ENCODE assay signal across 21 cellular contexts in genomic region chr3:50635066-50635465, GRCh38. TPM values are rescaled to one million over a fixed set of nuclear protein-coding genes. Genes with fewer than 3 reads are reported as not detected.
DNase-seq lines count a peak whose midpoint lies in the region; ATAC-seq and TF ChIP-seq lines count a peak whose summit lies in the region.
"Had no signal": no experiment of that assay in that cellular context is flagged by ENCODE, and none has a peak within 500 bp of the region (broad histone marks: within the 10 kb centered on the region; RNA-seq: fewer than 3 reads in every experiment).

No MANE protein-coding gene starts in this region.

- H3K4me1 Mint-ChIP-seq in activated T-cell treated with anti-CD3 and anti-CD28 coated beads, Interleukin-2, amount 50 U/mL, for 24 hours (ENCODE audit: low read depth), result peaks cover 87% of the 10 kb centered on the region
- H3K4me1 Mint-ChIP-seq in CD8-positive, alpha-beta memory T cell, result peaks cover 66 to 80% (median 68%) of the 10 kb centered on the region in 3 donors
- peaks cover 83% of the 10 kb centered on the region for H3K4me1 Mint-ChIP-seq in activated CD8-positive, alpha-beta T cell treated with anti-CD3 and anti-CD28 coated beads, Interleukin-2, amount 10 ng/mL, durations not matched to agents 7 days and 5 days (ENCODE audit: low read depth)
- H3K4me1 Mint-ChIP-seq in mesothelial cell of epicardium, result peaks cover 49% of the 10 kb centered on the region

- H3K27ac Mint-ChIP-seq in activated T-cell treated with anti-CD3 and anti-CD28 coated beads, Interleukin-2, amount 50 U/mL, for 24 hours, result peak overlapping the region; percentile 72
- peak overlapping the region in 5 of 8 donors; percentile 28 to 86 (median 47) for H3K27ac Mint-ChIP-seq in CD8-positive, alpha-beta memory T cell
- H3K27ac Mint-ChIP-seq in activated CD8-positive, alpha-beta T cell treated with anti-CD3 and anti-CD28 coated beads, Interleukin-2, amount 10 ng/mL, durations not matched to agents 7 days and 5 days, result peak overlapping the region; percentile 56
- H3K27ac Mint-ChIP-seq in mesothelial cell of epicardium, result peak overlapping the region; percentile 12
- H3K27ac Mint-ChIP-seq: GM23338 had no signal

- H3K9me3 ChIP-seq in CD8-positive, alpha-beta memory T cell (ENCODE audit: low read length), result no peaks in the 10 kb centered on the region

- no peak overlapping the region for H3K4me3 Mint-ChIP-seq in activated T-cell treated with anti-CD3 and anti-CD28 coated beads, Interleukin-2, amount 50 U/mL, for 24 hours
- peak overlapping the region in 1 of 7 donors; percentile 59 for H3K4me3 Mint-ChIP-seq in CD8-positive, alpha-beta memory T cell
- no peak overlapping the region for H3K4me3 Mint-ChIP-seq in activated CD8-positive, alpha-beta T cell treated with anti-CD3 and anti-CD28 coated beads, Interleukin-2, amount 10 ng/mL, durations not matched to agents 7 days and 5 days
- H3K4me3 Mint-ChIP-seq in mesothelial cell of epicardium, result no peak overlapping the region
- H3K4me3 Mint-ChIP-seq: GM23338 had no signal

- no peak for DNase-seq in activated T-cell treated with anti-CD3 and anti-CD28 coated beads, Interleukin-2, amount 50 U/mL, for 24 hours
- DNase-seq in activated T-cell treated with anti-CD3 and anti-CD28 coated beads, Interleukin-2, amount 50 U/mL, for 1 hour, result no peak
- DNase-seq in CD8-positive, alpha-beta memory T cell, result no peak
- DNase-seq in activated CD8-positive, alpha-beta T cell treated with anti-CD3 and anti-CD28 coated beads, Interleukin-2, amount 10 ng/mL, durations not matched to agents 7 days and 5 days, result no peak
- no peak for DNase-seq in mesothelial cell of epicardium (ENCODE audit: low spot score in 2 of 2, unreplicated experiment in 2 of 2)
- DNase-seq in effector CD8-positive, alpha-beta T cell (lab: John Stamatoyannopoulos, UW), result no peak
- DNase-seq: CD4-positive, alpha-beta memory T cell; DMS53; HCEC 1CT; KBM-7; NCI-H1105 treated with DMSO at 0.1 percent for 48 hours; NCI-H187; NCI-H2227 treated with DMSO at 0.1 percent for 48 hours; NCI-H524; NCI-H82; PC-9; SIG-M5 had no signal

- peaks cover 8% of the 10 kb centered on the region for H3K36me3 ChIP-seq in CD8-positive, alpha-beta memory T cell (ENCODE audit: insufficient read depth, low read length)

- CTCF ChIA-PET in CD8-positive, alpha-beta memory T cell (lab: Charles Lee), result interaction anchor here (1.4 kb wide), 1 partner anchor 19 kb away, joined by 3 read pairs; no protein-coding TSS in a partner anchor
- CTCF ChIA-PET in activated CD8-positive, alpha-beta T cell treated with anti-CD3 and anti-CD28 coated beads, Interleukin-2, amount 10 ng/mL, durations not matched to agents 7 days and 5 days (lab: Charles Lee), result interaction anchor here (3.8 to 13.6 kb wide), 3 partner anchors 11 to 18 kb away, joined by 17 to 143 read pairs (median 30); partner anchors contain the start of gene MAPKAPK3

- H3K27me3 Mint-ChIP-seq in activated T-cell treated with anti-CD3 and anti-CD28 coated beads, Interleukin-2, amount 50 U/mL, for 24 hours, result no peaks in the 10 kb centered on the region
- H3K27me3 Mint-ChIP-seq in CD8-positive, alpha-beta memory T cell, result no peaks in the 10 kb centered on the region
- no peaks in the 10 kb centered on the region for H3K27me3 Mint-ChIP-seq in activated CD8-positive, alpha-beta T cell treated with anti-CD3 and anti-CD28 coated beads, Interleukin-2, amount 10 ng/mL, durations not matched to agents 7 days and 5 days (ENCODE audit: low read depth)
- H3K27me3 Mint-ChIP-seq in mesothelial cell of epicardium (ENCODE audit: low read depth), result no peaks in the 10 kb centered on the region
- H3K27me3 Mint-ChIP-seq: CD4-positive, alpha-beta memory T cell had no signal

- POLR2A ChIA-PET in CD8-positive, alpha-beta memory T cell (lab: Charles Lee), result interaction anchor here (0.7 kb wide), 1 partner anchor 252 kb away, joined by 5 read pairs; no protein-coding TSS in a partner anchor
- POLR2A ChIA-PET in activated CD8-positive, alpha-beta T cell treated with anti-CD3 and anti-CD28 coated beads, Interleukin-2, amount 10 ng/mL, durations not matched to agents 7 days and 5 days (lab: Charles Lee), result interaction anchor here (1.1 kb wide), 1 partner anchor 11 kb away, joined by 4 read pairs; no protein-coding TSS in a partner anchor

- H3K4me1 ChIP-seq in CD8-positive, alpha-beta memory T cell (ENCODE audit: insufficient read depth, low read length), result peaks cover 61% of the 10 kb centered on the region

- no peak for ATAC-seq in activated CD8-positive, alpha-beta T cell treated with anti-CD3 and anti-CD28 coated beads, Interleukin-2, amount 10 ng/mL, durations not matched to agents 7 days and 5 days
- ATAC-seq in HG02870 (IDR thresholded peaks at IDR 0.05; ENCODE audit: unreplicated experiment), result no peak
- ATAC-seq in HG03439 (IDR thresholded peaks at IDR 0.05; ENCODE audit: unreplicated experiment), result no peak
- ATAC-seq: GM23338 had no signal

- no peaks in the 10 kb centered on the region for H3K9me3 Mint-ChIP-seq in activated T-cell treated with anti-CD3 and anti-CD28 coated beads, Interleukin-2, amount 50 U/mL, for 24 hours
- no peaks in the 10 kb centered on the region for H3K9me3 Mint-ChIP-seq in CD8-positive, alpha-beta memory T cell
- no peaks in the 10 kb centered on the region for H3K9me3 Mint-ChIP-seq in activated CD8-positive, alpha-beta T cell treated with anti-CD3 and anti-CD28 coated beads, Interleukin-2, amount 10 ng/mL, durations not matched to agents 7 days and 5 days (ENCODE audit: insufficient read depth)
- no peaks in the 10 kb centered on the region for H3K9me3 Mint-ChIP-seq in mesothelial cell of epicardium
- H3K9me3 Mint-ChIP-seq: CD4-positive, alpha-beta memory T cell; GM23338 had no signal

- no peak overlapping the region for H3K27ac ChIP-seq in CD8-positive, alpha-beta memory T cell (ENCODE audit: low read depth, low read length)
- H3K27ac ChIP-seq: PC-9, RWPE1 had no signal

- no peak for TF ChIP-seq CTCF in mesothelial cell of epicardium (IDR thresholded peaks at IDR 0.05; ENCODE audit: unreplicated experiment)

- H3K36me3 Mint-ChIP-seq in activated T-cell treated with anti-CD3 and anti-CD28 coated beads, Interleukin-2, amount 50 U/mL, for 24 hours (ENCODE audit: low read depth), result peaks cover 88% of the 10 kb centered on the region
- peaks cover 0 to 35% (median 0%) of the 10 kb centered on the region in 3 donors for H3K36me3 Mint-ChIP-seq in CD8-positive, alpha-beta memory T cell
- peaks cover 57% of the 10 kb centered on the region for H3K36me3 Mint-ChIP-seq in activated CD8-positive, alpha-beta T cell treated with anti-CD3 and anti-CD28 coated beads, Interleukin-2, amount 10 ng/mL, durations not matched to agents 7 days and 5 days (ENCODE audit: low read depth)
- H3K36me3 Mint-ChIP-seq in mesothelial cell of epicardium, result no peaks in the 10 kb centered on the region

- no peaks in the 10 kb centered on the region for H3K27me3 ChIP-seq in CD8-positive, alpha-beta memory T cell (ENCODE audit: insufficient read depth, low read length, poor library complexity, severe bottlenecking)

- H3K4me3 ChIP-seq in CD8-positive, alpha-beta memory T cell (ENCODE audit: low read length), result no peak overlapping the region
- H3K4me3 ChIP-seq: GM23338, PC-9 had no signal

RNA-seq across cellular contexts. Expression of gene MAPKAPK3, which starts 18.1 kb away (rescaled TPM):
- total RNA-seq in CD8-positive, alpha-beta memory T cell, result 100 to 1,000 TPM; 153 to 156 TPM
- polyA plus RNA-seq in CD8-positive, alpha-beta memory T cell, result 57.0 TPM
- total RNA-seq in activated CD8-positive, alpha-beta T cell treated with anti-CD3 and anti-CD28 coated beads, Interleukin-2, amount 10 ng/mL, durations not matched to agents 7 days and 5 days, result 100 to 1,000 TPM; 224 to 225 TPM
- 33.6 to 36.8 TPM (median 35.9 TPM) in 3 replicates for total RNA-seq in mesothelial cell of epicardium

RNA-seq across cellular contexts. Expression of gene CISH, which starts 23.5 kb away (rescaled TPM):
- total RNA-seq in CD8-positive, alpha-beta memory T cell, result 100 to 1,000 TPM; 216 to 222 TPM
- polyA plus RNA-seq in CD8-positive, alpha-beta memory T cell, result 92.8 TPM
- 100 to 1,000 TPM; 380 to 394 TPM for total RNA-seq in activated CD8-positive, alpha-beta T cell treated with anti-CD3 and anti-CD28 coated beads, Interleukin-2, amount 10 ng/mL, durations not matched to agents 7 days and 5 days
- total RNA-seq in mesothelial cell of epicardium, result 15.2 to 16.7 TPM (median 15.2 TPM) in 3 replicates

RNA-seq across cellular contexts. Expression of gene DOCK3, which starts 39.7 kb away (rescaled TPM):
- 1 to 10 TPM; 2.0 to 2.1 TPM for total RNA-seq in CD8-positive, alpha-beta memory T cell
- polyA plus RNA-seq in CD8-positive, alpha-beta memory T cell, result 0.16 TPM
- total RNA-seq in activated CD8-positive, alpha-beta T cell treated with anti-CD3 and anti-CD28 coated beads, Interleukin-2, amount 10 ng/mL, durations not matched to agents 7 days and 5 days, result 1 to 10 TPM; 3.2 to 3.4 TPM
- total RNA-seq in mesothelial cell of epicardium, result 21.0 to 21.6 TPM (median 21.4 TPM) in 3 replicates

Comparison
In these comparisons a context has a peak if more than half of its experiments do, and no peak if none do; other contexts are left out.
1. H3K27ac Mint-ChIP-seq: peak in every context shown above with its lines; median percentile 72 in activated T-cell treated with anti-CD3 and anti-CD28 coated beads, Interleukin-2, amount 50 U/mL, for 24 hours; 56 in activated CD8-positive, alpha-beta T cell treated with anti-CD3 and anti-CD28 coated beads, Interleukin-2, amount 10 ng/mL, durations not matched to agents 7 days and 5 days; 47 in CD8-positive, alpha-beta memory T cell; 12 in mesothelial cell of epicardium.
2. RNA of gene CISH, which starts 23.5 kb away (total RNA-seq): 380 to 394 TPM in activated CD8-positive, alpha-beta T cell treated with anti-CD3 and anti-CD28 coated beads, Interleukin-2, amount 10 ng/mL, durations not matched to agents 7 days and 5 days and 216 to 222 TPM in CD8-positive, alpha-beta memory T cell; 15.2 to 16.7 TPM in mesothelial cell of epicardium; every median in the first group is over 10 times any median in the second.